ENCODE assay signal across 8 cellular contexts in the genomic region with DNA sequence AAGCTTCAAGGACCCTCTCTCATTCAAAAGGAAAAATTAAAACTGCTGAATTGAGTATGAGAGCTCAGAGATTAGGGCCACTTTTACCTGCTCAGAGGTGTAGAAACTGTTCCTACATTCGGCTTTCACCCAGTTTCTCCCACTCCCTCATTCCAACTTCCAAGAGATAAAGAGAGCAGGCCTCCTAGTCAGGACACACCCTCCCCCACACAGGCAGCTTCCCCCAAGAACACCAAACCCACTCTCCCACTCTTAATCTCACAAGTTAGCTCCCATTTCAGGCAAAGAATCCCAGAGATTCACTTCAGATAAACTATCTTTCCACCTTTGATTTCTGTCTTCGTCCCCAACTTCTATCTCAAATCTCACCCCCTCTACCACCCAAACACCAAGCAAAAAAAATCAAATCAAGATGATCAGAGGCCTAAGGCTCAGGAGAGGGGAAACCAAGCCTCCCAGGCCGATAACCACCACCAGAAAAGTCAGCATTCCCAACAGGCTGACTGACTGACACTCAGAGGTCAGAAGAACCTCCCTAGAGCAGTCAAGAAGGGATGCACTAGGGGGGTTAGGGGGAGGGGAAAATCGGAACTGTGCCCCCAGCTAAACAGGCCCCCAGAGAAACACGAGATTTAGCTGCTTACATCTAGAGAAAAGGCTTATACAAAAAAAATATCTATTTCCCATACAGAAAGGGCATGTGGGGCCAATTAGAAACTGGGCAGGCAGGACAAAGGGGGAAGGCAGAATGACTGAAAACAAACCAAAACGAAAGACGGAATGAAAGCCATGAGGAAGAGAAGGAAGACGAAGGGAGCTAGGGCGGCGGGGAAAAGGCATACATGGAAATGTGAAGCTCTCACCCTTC. TPM values are rescaled to one million over a fixed set of nuclear protein-coding genes. Genes with fewer than 3 reads are reported as not detected.
DNase-seq lines count a peak whose midpoint lies in the region; ATAC-seq and TF ChIP-seq lines count a peak whose summit lies in the region.

No MANE protein-coding gene starts in this region.

- H3K27ac ChIP-seq in RWPE1 = peak overlapping the region; percentile 81

- CTCF ChIA-PET in RWPE1 (lab: Yijun Ruan, JAX) = interaction anchor here (0.6 to 0.7 kb wide), 2 partner anchors 45 to 131 kb away, joined by 3 to 4 read pairs; no protein-coding TSS in a partner anchor

- H3K4me3 ChIP-seq in epithelial cell of proximal tubule (ENCODE audit: low read depth, low read length) = peak overlapping the region; percentile 73

- H3K9me3 Mint-ChIP-seq in progenitor cell of endocrine pancreas (ENCODE audit: low read depth) = no peaks in the 10 kb centered on the region

- H3K4me1 Mint-ChIP-seq in progenitor cell of endocrine pancreas (ENCODE audit: low read depth) = peaks cover 34% of the 10 kb centered on the region

- peaks cover 19% of the 10 kb centered on the region for H3K36me3 Mint-ChIP-seq in progenitor cell of endocrine pancreas (ENCODE audit: insufficient read depth)

- peak overlapping the region; percentile 95 for H3K27ac Mint-ChIP-seq in progenitor cell of endocrine pancreas

- H3K27me3 Mint-ChIP-seq in progenitor cell of endocrine pancreas = no peaks in the 10 kb centered on the region

- POLR2A ChIA-PET in RWPE1 (lab: Yijun Ruan, JAX; ENCODE audit: low non-redundant PET) = interaction anchor here (1.5 kb wide), 1 partner anchor 8 kb away, joined by 3 read pairs; no protein-coding TSS in a partner anchor

- DNase-seq in EH (ENCODE audit: low read depth) (peak; percentile 28), RWPE1 (ENCODE audit: low spot score) (no peak), epithelial cell of proximal tubule (ENCODE audit: low read depth) (no peak), progenitor cell of endocrine pancreas (ENCODE audit: low spot score, unreplicated experiment) (no peak), AML-193 (lab: John Stamatoyannopoulos, UW) (no peak), COLO668 (lab: John Stamatoyannopoulos, UW; ENCODE audit: unreplicated experiment) (no peak)
- no peak for DNase-seq in stimulated activated CD4-positive, alpha-beta T cell treated with anti-CD3 and anti-CD28 coated beads, Interleukin-4, amount 100 ng/mL, for 24 hours

- TF ChIP-seq CTCF in RWPE1 (conservative IDR thresholded peaks at IDR 0.05; ENCODE audit: low read depth) (no peak), epithelial cell of proximal tubule (conservative IDR thresholded peaks at IDR 0.05; ENCODE audit: low read depth, low read length) (no peak), progenitor cell of endocrine pancreas (IDR thresholded peaks at IDR 0.05; ENCODE audit: unreplicated experiment) (no peak)

- ATAC-seq in HG03342 (IDR thresholded peaks at IDR 0.05; ENCODE audit: unreplicated experiment) = no peak

- H3K4me3 Mint-ChIP-seq in progenitor cell of endocrine pancreas (ENCODE audit: low read depth) = peak overlapping the region; percentile 96

RNA-seq across cellular contexts. Expression of gene CDH24, which starts 13.2 kb away (rescaled TPM):
- total RNA-seq in epithelial cell of proximal tubule (11.1 and 17.7 TPM in 2 replicates), progenitor cell of endocrine pancreas (23.7 and 25.1 TPM in 2 replicates)

RNA-seq across cellular contexts. Expression of gene ACIN1, which starts 24.4 kb away (rescaled TPM):
- 84.1 and 85.2 TPM in 2 replicates for total RNA-seq in epithelial cell of proximal tubule
- 439 and 458 TPM in 2 replicates for total RNA-seq in progenitor cell of endocrine pancreas

RNA-seq across cellular contexts. Expression of gene C14orf119, which starts 24.8 kb away (rescaled TPM):
- total RNA-seq in epithelial cell of proximal tubule (27.3 and 53.8 TPM in 2 replicates), progenitor cell of endocrine pancreas (42.2 and 45.8 TPM in 2 replicates)

RNA-seq across cellular contexts. Expression of gene PSMB11, which starts 28.5 kb away (rescaled TPM):
- total RNA-seq in epithelial cell of proximal tubule (not detected in 2 replicates), progenitor cell of endocrine pancreas (not detected in 2 replicates)

RNA-seq across cellular contexts. Expression of gene CIROP, which starts 34.3 kb away (rescaled TPM):
- total RNA-seq in epithelial cell of proximal tubule = not detected in 2 replicates
- not detected in 2 replicates for total RNA-seq in progenitor cell of endocrine pancreas
